ENCODE assay signal across 11 cellular contexts in genomic region chr4:139808381-139809206, GRCh38.
DNase-seq lines count a peak whose midpoint lies in the region; ATAC-seq and TF ChIP-seq lines count a peak whose summit lies in the region.
"Had no signal": no experiment of that assay in that cellular context is flagged by ENCODE, and none has a peak within 500 bp of the region (broad histone marks: within the 10 kb centered on the region; RNA-seq: fewer than 3 reads in every experiment).

No MANE protein-coding gene starts in this region.

- DNase-seq in activated CD4-positive, CD25-positive, alpha-beta regulatory T cell (lab: John Stamatoyannopoulos, UW), result no peak
- DNase-seq in SK-N-SH, result no peak
- no peak for DNase-seq in left lobe of liver (ENCODE audit: low spot score)
- no peak for DNase-seq in upper lobe of left lung
- no peak for DNase-seq in amygdala (lab: John Stamatoyannopoulos, UW)
- DNase-seq in stimulated activated naive CD8-positive, alpha-beta T cell treated with anti-CD3 and anti-CD28 coated beads, Interleukin-15, Interleukin-2, amounts not matched to agents 100 U/mL and 50 U/mL, for 24 hours, result no peak
- no peak for DNase-seq in activated CD4-positive, alpha-beta T cell treated with anti-CD3 and anti-CD28 coated beads, Interleukin-2, amount 10 ng/mL, durations not matched to agents 7 days and 5 days
- DNase-seq: activated T-cell treated with anti-CD3 and anti-CD28 coated beads, Interleukin-2, amount 50 U/mL, for 1 hour; SHP77 treated with DMSO at 0.1 percent for 48 hours had no signal

- H3K27me3 Mint-ChIP-seq in activated CD4-positive, alpha-beta T cell treated with anti-CD3 and anti-CD28 coated beads, Interleukin-2, amount 10 ng/mL, durations not matched to agents 7 days and 5 days, result no peaks in the 10 kb centered on the region
- H3K27me3 Mint-ChIP-seq: dendritic cell treated with granulocyte-macrophage colony-stimulating factor and Interleukin-4, amounts not matched to agents 40 ng/mL and 50 ng/mL, for 4 days had no signal

- TF ChIP-seq CTCF in SK-N-SH (IDR thresholded peaks at IDR 0.05), result no peak
- no peak for TF ChIP-seq CTCF in upper lobe of left lung (IDR thresholded peaks at IDR 0.05)

- no peak overlapping the region for H3K4me2 ChIP-seq in SK-N-SH

- TF ChIP-seq EP300 in SK-N-SH (IDR thresholded peaks at IDR 0.05; ENCODE audit: borderline replicate concordance in 1 of 2, low read depth in 1 of 2, low read length in 1 of 2) (0 out of 4 replicates have a peak, but pooled peaks of 1 of the 2 experiments have one; percentile 27), upper lobe of left lung (IDR thresholded peaks at IDR 0.05) (no peak)

- no peaks in the 10 kb centered on the region for H3K79me2 ChIP-seq in SK-N-SH (ENCODE audit: insufficient read depth)

- H3K27ac Mint-ChIP-seq in activated CD4-positive, alpha-beta T cell treated with anti-CD3 and anti-CD28 coated beads, Interleukin-2, amount 10 ng/mL, durations not matched to agents 7 days and 5 days, result no peak overlapping the region
- H3K27ac Mint-ChIP-seq: dendritic cell treated with granulocyte-macrophage colony-stimulating factor and Interleukin-4, amounts not matched to agents 40 ng/mL and 50 ng/mL, for 4 days had no signal

- peaks cover 0 to 3% of the 10 kb centered on the region in 2 experiments for H3K36me3 ChIP-seq in SK-N-SH (replicated peaks in 1 of 2; ENCODE audit: control insufficient read depth in 1 of 2, insufficient read depth in 2 of 2, low read length in 1 of 2)
- H3K36me3 ChIP-seq in upper lobe of left lung, result no peaks in the 10 kb centered on the region

- H3K4me3 ChIP-seq in SK-N-SH (ENCODE audit: low read depth in 2 of 2, low read length in 1 of 2), result no peak overlapping the region
- no peak overlapping the region for H3K4me3 ChIP-seq in upper lobe of left lung

- H3K4me1 ChIP-seq in SK-N-SH (ENCODE audit: control insufficient read depth in 1 of 2, insufficient read depth in 2 of 2, low read depth in 1 of 2, low read length in 1 of 2) (peaks cover 0 to 25% of the 10 kb centered on the region in 2 experiments; a peak in 2 of 4 replicates), upper lobe of left lung (peaks cover 16 to 18% (median 17%) of the 10 kb centered on the region in 4 donors)

- peaks cover 5% of the 10 kb centered on the region for H3K4me1 Mint-ChIP-seq in activated CD4-positive, alpha-beta T cell treated with anti-CD3 and anti-CD28 coated beads, Interleukin-2, amount 10 ng/mL, durations not matched to agents 7 days and 5 days

- no peaks in the 10 kb centered on the region for H4K20me1 ChIP-seq in SK-N-SH (ENCODE audit: insufficient read depth)

- H3K9me3 ChIP-seq in SK-N-SH (no peaks in the 10 kb centered on the region), upper lobe of left lung (peaks cover 0 to 4% (median 0%) of the 10 kb centered on the region in 4 donors)

- H3K9me2 ChIP-seq in SK-N-SH, result no peaks in the 10 kb centered on the region

- H2AFZ ChIP-seq in SK-N-SH (ENCODE audit: low read depth), result no peak overlapping the region

- H3F3A ChIP-seq in SK-N-SH (replicated peaks; ENCODE audit: insufficient read depth), result peaks cover 6% of the 10 kb centered on the region

- peak; percentile 27 to 46 for ATAC-seq in activated CD4-positive, CD25-positive, alpha-beta regulatory T cell treated with anti-CD3 and anti-CD28 coated beads, Interleukin-2, amount 50 U/mL, for 24 hours
- ATAC-seq in left lobe of liver (peak; percentile 25), upper lobe of left lung (ENCODE audit: low FRiP score in 2 of 2) (no peak)
- no peak for ATAC-seq in stimulated activated naive CD8-positive, alpha-beta T cell treated with anti-CD3 and anti-CD28 coated beads, Interleukin-15, Interleukin-2, amounts not matched to agents 100 U/mL and 50 U/mL, for 24 hours

- TF ChIP-seq POLR2A in upper lobe of left lung (IDR thresholded peaks at IDR 0.05), result no peak

- H3K36me3 Mint-ChIP-seq in activated CD4-positive, alpha-beta T cell treated with anti-CD3 and anti-CD28 coated beads, Interleukin-2, amount 10 ng/mL, durations not matched to agents 7 days and 5 days (ENCODE audit: low read depth), result no peaks in the 10 kb centered on the region

- H3K9me3 Mint-ChIP-seq in activated CD4-positive, alpha-beta T cell treated with anti-CD3 and anti-CD28 coated beads, Interleukin-2, amount 10 ng/mL, durations not matched to agents 7 days and 5 days, result peaks cover 2% of the 10 kb centered on the region
- H3K9me3 Mint-ChIP-seq: dendritic cell treated with granulocyte-macrophage colony-stimulating factor and Interleukin-4, amounts not matched to agents 40 ng/mL and 50 ng/mL, for 4 days had no signal

- TF ChIP-seq RAD21 in SK-N-SH (IDR thresholded peaks at IDR 0.05; ENCODE audit: low read length), result no peak; the same call in 1 of the 2 replicates

- CTCF ChIA-PET in SK-N-SH (lab: Yijun Ruan, JAX), result interaction anchor here (0.6 to 1.6 kb wide), 5 partner anchors 8 to 1008 kb away, joined by 3 to 4 read pairs (median 3); no protein-coding TSS in a partner anchor
- CTCF ChIA-PET in activated CD4-positive, alpha-beta T cell treated with anti-CD3 and anti-CD28 coated beads, Interleukin-2, amount 10 ng/mL, durations not matched to agents 7 days and 5 days (lab: Charles Lee), result no interaction called here

- H3K4me3 Mint-ChIP-seq in activated CD4-positive, alpha-beta T cell treated with anti-CD3 and anti-CD28 coated beads, Interleukin-2, amount 10 ng/mL, durations not matched to agents 7 days and 5 days, result no peak overlapping the region
- H3K4me3 Mint-ChIP-seq: dendritic cell treated with granulocyte-macrophage colony-stimulating factor and Interleukin-4, amounts not matched to agents 40 ng/mL and 50 ng/mL, for 4 days had no signal

- no peak overlapping the region for H3K9ac ChIP-seq in SK-N-SH

- WGBS in SK-N-SH (ENCODE audit: low lambda C conversion rate), result 78% methylated on average over 7 of the region's 7 CpGs
- 45 to 49% methylated on average over 7 of the region's 7 CpGs for WGBS in upper lobe of left lung, 2 donors

- POLR2A ChIA-PET in SK-N-SH (lab: Yijun Ruan, JAX), result interaction anchor here (0.6 kb wide), 1 partner anchor 12 kb away, joined by 3 read pairs; no protein-coding TSS in a partner anchor
- POLR2A ChIA-PET in activated CD4-positive, alpha-beta T cell treated with anti-CD3 and anti-CD28 coated beads, Interleukin-2, amount 10 ng/mL, durations not matched to agents 7 days and 5 days (lab: Charles Lee), result interaction anchor here (0.7 kb wide), 1 partner anchor 11 kb away, joined by 5 read pairs; no protein-coding TSS in a partner anchor

- H3K27ac ChIP-seq in SK-N-SH (ENCODE audit: low read depth in 2 of 2, low read length in 1 of 2), result peak overlapping the region; percentile 16 to 88; a peak in 3 of 4 replicates
- peak overlapping the region; percentile 2 to 76 (median 18) for H3K27ac ChIP-seq in upper lobe of left lung

- H3K27me3 ChIP-seq in SK-N-SH (ENCODE audit: insufficient read depth) (no peaks in the 10 kb centered on the region), upper lobe of left lung (no peaks in the 10 kb centered on the region)

TF ChIP-seq in SK-N-SH, 30 proteins besides CTCF, POLR2A, EP300 and RAD21:
- TF ChIP-seq TCF12 (IDR thresholded peaks at IDR 0.05) (0 out of 2 replicates have a peak, but pooled peaks have one; percentile 21), FOSL2 (IDR thresholded peaks at IDR 0.05; ENCODE audit: borderline replicate concordance, low read depth) (no peak), ZBTB33 (IDR thresholded peaks at IDR 0.05; ENCODE audit: borderline replicate concordance, low read depth) (no peak), TEAD4 (IDR thresholded peaks at IDR 0.05; ENCODE audit: borderline replicate concordance, insufficient read depth) (no peak), PBX3 (IDR thresholded peaks at IDR 0.05) (peak; percentile 61), RCOR1 (IDR thresholded peaks at IDR 0.05; ENCODE audit: low read length) (peak; percentile 20; the same call in 1 of the 2 replicates), ELF1 (IDR thresholded peaks at IDR 0.05) (no peak)

Comparison
In these comparisons a context has a peak if more than half of its experiments do, and no peak if none do; other contexts are left out.
1. ATAC-seq: peak in activated CD4-positive, CD25-positive, alpha-beta regulatory T cell treated with anti-CD3 and anti-CD28 coated beads, Interleukin-2, amount 50 U/mL, for 24 hours (2 of 2) and left lobe of liver (single experiment); none in upper lobe of left lung (0 of 2) and stimulated activated naive CD8-positive, alpha-beta T cell treated with anti-CD3 and anti-CD28 coated beads, Interleukin-15, Interleukin-2, amounts not matched to agents 100 U/mL and 50 U/mL, for 24 hours (single experiment).